Comparison of ENCODE assay signal across 13 cellular contexts in the genomic region with DNA sequence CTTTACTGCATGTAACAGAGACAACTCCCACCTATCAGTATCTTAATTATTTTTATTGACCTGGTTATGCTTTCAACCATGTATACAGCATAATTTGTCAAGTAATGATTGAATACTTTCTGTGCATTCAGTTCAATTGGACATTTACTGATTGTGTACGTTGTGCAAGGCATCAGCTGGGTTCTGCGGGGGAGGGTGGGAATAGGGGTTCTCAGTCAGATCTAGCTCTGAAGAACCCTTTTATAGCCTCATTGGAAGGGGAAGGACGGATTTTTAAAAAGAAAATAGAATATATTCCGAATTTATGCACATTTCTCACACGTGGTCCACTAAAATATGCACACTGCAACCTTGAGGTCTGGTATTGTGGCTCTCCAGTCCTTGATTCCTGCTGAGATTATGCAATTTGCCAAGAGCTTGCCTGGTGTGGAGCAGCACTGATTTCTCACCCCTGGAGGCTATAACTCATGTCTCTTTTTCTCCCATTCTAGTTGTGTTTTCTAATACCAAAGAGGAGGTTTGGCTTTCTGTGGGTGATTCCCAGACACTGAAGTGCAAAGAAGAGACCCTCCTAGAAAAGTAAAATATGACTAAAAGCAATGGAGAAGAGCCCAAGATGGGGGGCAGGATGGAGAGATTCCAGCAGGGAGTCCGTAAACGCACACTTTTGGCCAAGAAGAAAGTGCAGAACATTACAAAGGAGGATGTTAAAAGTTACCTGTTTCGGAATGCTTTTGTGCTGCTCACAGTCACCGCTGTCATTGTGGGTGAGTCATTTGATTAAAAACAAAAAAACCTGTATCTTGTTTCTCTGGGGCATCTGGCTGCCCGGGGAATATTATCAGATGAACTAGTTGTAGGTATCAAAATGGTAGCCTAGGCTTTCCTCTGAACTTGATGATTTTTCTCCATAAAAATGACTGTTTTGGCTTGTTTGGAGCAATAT. TPM values are rescaled to one million over a fixed set of nuclear protein-coding genes. Genes with fewer than 3 reads are reported as not detected.
DNase-seq lines count a peak whose midpoint lies in the region; ATAC-seq lines count a peak whose summit lies in the region.
"Had no signal": no experiment of that assay in that cellular context is flagged by ENCODE, and none has a peak within 500 bp of the region (broad histone marks: within the 10 kb centered on the region; RNA-seq: fewer than 3 reads in every experiment).

No MANE protein-coding gene starts in this region.

- H3K27ac ChIP-seq in ectodermal cell (ENCODE audit: insufficient read depth, low read depth, low read length, poor library complexity, severe bottlenecking) = no peak overlapping the region
- H3K27ac ChIP-seq: BLaER1 had no signal

- no peaks in the 10 kb centered on the region for H3K27me3 ChIP-seq in ectodermal cell (ENCODE audit: control insufficient read depth, insufficient read depth, low read length, poor library complexity, severe bottlenecking)

- H3K9me3 ChIP-seq in ectodermal cell (ENCODE audit: control insufficient read depth, low read length) = no peaks in the 10 kb centered on the region
- H3K9me3 ChIP-seq: BLaER1 had no signal

- peaks cover 13% of the 10 kb centered on the region for H3K4me1 ChIP-seq in ectodermal cell (ENCODE audit: control insufficient read depth, insufficient read depth, low read length)

- WGBS in ectodermal cell, 2 experiments = 43 to 55% methylated on average over 9 to 10 of the region's 10 CpGs

- no peak for ATAC-seq in GM18858 (IDR thresholded peaks at IDR 0.05; ENCODE audit: unreplicated experiment)

- in situ Hi-C loops in KBM-7 (cut with MboI; ENCODE audit: low pct_unique_long_range_greater_than_20kb, low sequenced_read_pairs) = no loop called here

- DNase-seq in AG08395 (ENCODE audit: low spot score) = peak; percentile 70
- peak; percentile 78 for DNase-seq in M059J (ENCODE audit: low read depth)
- DNase-seq in midbrain (lab: John Stamatoyannopoulos, UW) = peak; percentile 28
- no peak for DNase-seq in NCI-H1048 (lab: John Stamatoyannopoulos, UW)
- DNase-seq in KBM-7 = no peak
- DNase-seq in central memory CD4-positive, alpha-beta T cell = no peak
- DNase-seq: activated naive CD8-positive, alpha-beta T cell treated with anti-CD3 and anti-CD28 coated beads for 36 hours; NCI-H2029; stimulated activated CD4-positive, alpha-beta T cell treated with anti-CD3 and anti-CD28 coated beads, Interleukin-2, amount 100 ng/mL, for 24 hours; T1000 had no signal

- H3K36me3 ChIP-seq in ectodermal cell (ENCODE audit: control insufficient read depth, insufficient read depth, low read length) = no peaks in the 10 kb centered on the region
- H3K36me3 ChIP-seq: BLaER1 had no signal

- H3K4me3 ChIP-seq in ectodermal cell (ENCODE audit: insufficient read depth, low read depth, low read length) = peak overlapping the region; percentile 60
- H3K4me3 ChIP-seq: BLaER1 had no signal

RNA-seq across cellular contexts. Expression of a gene that starts 1.7 kb away (rescaled TPM):
- 17.0 and 27.2 TPM in 2 replicates for total RNA-seq in M059J (2014; rRNA removed; shearing (Covaris generic))
- 26.9 TPM for polyA plus RNA-seq in ectodermal cell (2013, experiment 1 of 4)
- 19.2 TPM for polyA plus RNA-seq in ectodermal cell (2013, experiment 2 of 4)
- 19.2 TPM for polyA plus RNA-seq in ectodermal cell (2013, experiment 3 of 4)
- polyA plus RNA-seq in ectodermal cell (2013, experiment 4 of 4) = 14.5 TPM

Comparison
In these comparisons a context has a peak if more than half of its experiments do, and no peak if none do; other contexts are left out.
1. DNase-seq: peak in AG08395 (single experiment), M059J (single experiment) and midbrain (single experiment); none in NCI-H1048 (single experiment), KBM-7 (single experiment) and central memory CD4-positive, alpha-beta T cell (single experiment).